ENCODE assay signal across 21 cellular contexts in genomic region chr6:79450984-79451383, GRCh38.
"Had no signal": no experiment of that assay in that cellular context is flagged by ENCODE, and none has a peak within 500 bp of the region (broad histone marks: within the 10 kb centered on the region; RNA-seq: fewer than 3 reads in every experiment).

No MANE protein-coding gene starts in this region.

- H3K36me3 ChIP-seq: esophagus squamous epithelium, neural progenitor cell, ovary, right atrium auricular region, tibial nerve had no signal

- H3K4me1 Mint-ChIP-seq: immature natural killer cell; memory B cell; stimulated activated effector memory CD8-positive, alpha-beta T cell treated with anti-CD3 and anti-CD28 coated beads, Interleukin-12 subunit alpha, Interleukin-12 subunit beta, amount 100 ng/mL, for 72 hours had no signal

- H3K4me1 ChIP-seq: neural progenitor cell, right atrium auricular region, tibial nerve had no signal

- H3K9me3 ChIP-seq: esophagus squamous epithelium, ovary, right atrium auricular region had no signal

- H3K36me3 Mint-ChIP-seq: immature natural killer cell; memory B cell; mesothelial cell of epicardium; natural killer cell treated with Interleukin-12 subunit alpha and Interleukin-12 subunit beta and Interleukin-15 and Interleukin-18, amount 100 ng/mL, for 72 hours; neural progenitor cell; stimulated activated effector memory CD8-positive, alpha-beta T cell treated with anti-CD3 and anti-CD28 coated beads, Interleukin-12 subunit alpha, Interleukin-12 subunit beta, amount 100 ng/mL, for 72 hours had no signal

- H3K27ac Mint-ChIP-seq: dendritic cell treated with granulocyte-macrophage colony-stimulating factor and Interleukin-4, amounts not matched to agents 40 ng/mL and 50 ng/mL, for 4 days; effector memory CD8-positive, alpha-beta T cell; immature natural killer cell; memory B cell; mesothelial cell of epicardium; natural killer cell treated with Interleukin-12 subunit alpha and Interleukin-12 subunit beta and Interleukin-15 and Interleukin-18, amount 100 ng/mL, for 72 hours; neural progenitor cell; stimulated activated effector memory CD8-positive, alpha-beta T cell treated with anti-CD3 and anti-CD28 coated beads, Interleukin-12 subunit alpha, Interleukin-12 subunit beta, amount 100 ng/mL, for 72 hours had no signal

- FAIRE-seq: colon, small intestine had no signal

- H3K9me3 Mint-ChIP-seq: dendritic cell treated with granulocyte-macrophage colony-stimulating factor and Interleukin-4, amounts not matched to agents 40 ng/mL and 50 ng/mL, for 4 days; effector memory CD8-positive, alpha-beta T cell; memory B cell; neural progenitor cell; stimulated activated effector memory CD8-positive, alpha-beta T cell treated with anti-CD3 and anti-CD28 coated beads, Interleukin-12 subunit alpha, Interleukin-12 subunit beta, amount 100 ng/mL, for 72 hours had no signal

- H3K27me3 ChIP-seq: esophagus squamous epithelium, neural progenitor cell, ovary, right atrium auricular region, tibial nerve had no signal

- H3K4me3 Mint-ChIP-seq: dendritic cell treated with granulocyte-macrophage colony-stimulating factor and Interleukin-4, amounts not matched to agents 40 ng/mL and 50 ng/mL, for 4 days; effector memory CD8-positive, alpha-beta T cell; immature natural killer cell; memory B cell; mesothelial cell of epicardium; natural killer cell treated with Interleukin-12 subunit alpha and Interleukin-12 subunit beta and Interleukin-15 and Interleukin-18, amount 100 ng/mL, for 72 hours; neural progenitor cell; stimulated activated effector memory CD8-positive, alpha-beta T cell treated with anti-CD3 and anti-CD28 coated beads, Interleukin-12 subunit alpha, Interleukin-12 subunit beta, amount 100 ng/mL, for 72 hours had no signal

- DNase-seq: effector memory CD8-positive, alpha-beta T cell; esophagus squamous epithelium; foreskin fibroblast; immature natural killer cell; left colon; nucleus accumbens; ovary; small intestine; stimulated activated CD4-positive, alpha-beta T cell treated with anti-CD3 and anti-CD28 coated beads, Interleukin-12 subunit alpha, Interleukin-12 subunit beta, amount 100 ng/mL, for 4 hours; stimulated activated CD4-positive, alpha-beta T cell treated with anti-CD3 and anti-CD28 coated beads, Interleukin-4, amount 100 ng/mL, for 1 hour; stimulated activated CD8-positive, alpha-beta memory T cell treated with anti-CD3 and anti-CD28 coated beads, Interleukin-4, amount 100 ng/mL, for 48 hours; stimulated activated naive CD8-positive, alpha-beta T cell treated with anti-CD3 and anti-CD28 coated beads, Interleukin-15, Interleukin-2, amounts not matched to agents 100 U/mL and 50 U/mL, for 24 hours had no signal

- H2AFZ ChIP-seq: neural progenitor cell had no signal

- H3K4me3 ChIP-seq: esophagus squamous epithelium, neural progenitor cell, ovary, right atrium auricular region, tibial nerve had no signal

- H3K9ac ChIP-seq: neural progenitor cell had no signal

- ATAC-seq: effector memory CD8-positive, alpha-beta T cell; left colon; natural killer cell treated with Interleukin-12 subunit alpha and Interleukin-12 subunit beta and Interleukin-15 and Interleukin-18, amount 100 ng/mL, for 72 hours; stimulated activated naive CD8-positive, alpha-beta T cell treated with anti-CD3 and anti-CD28 coated beads, Interleukin-15, Interleukin-2, amounts not matched to agents 100 U/mL and 50 U/mL, for 24 hours had no signal

- H3K4me2 ChIP-seq: neural progenitor cell had no signal

- H3K27me3 Mint-ChIP-seq: dendritic cell treated with granulocyte-macrophage colony-stimulating factor and Interleukin-4, amounts not matched to agents 40 ng/mL and 50 ng/mL, for 4 days; effector memory CD8-positive, alpha-beta T cell; natural killer cell treated with Interleukin-12 subunit alpha and Interleukin-12 subunit beta and Interleukin-15 and Interleukin-18, amount 100 ng/mL, for 72 hours had no signal

- H3K27ac ChIP-seq: esophagus squamous epithelium, neural progenitor cell, ovary, right atrium auricular region, tibial nerve had no signal
